Comparison of ENCODE assay signal across 1 cellular context in genomic region chr5:159132429-159133040, GRCh38.
TF ChIP-seq lines count a peak whose summit lies in the region.

No MANE protein-coding gene starts in this region.

TF ChIP-seq in K562, 482 proteins besides CTCF, POLR2A, EP300 and RAD21:
- TF ChIP-seq POLR2AphosphoS2 (IDR thresholded peaks at IDR 0.05; ENCODE audit: low read length) (no peak), SETDB1 (IDR thresholded peaks at IDR 0.05; ENCODE audit: low read length) (no peak), SRSF7 (optimal IDR thresholded peaks at IDR 0.05; ENCODE audit: low read depth, low read length) (no peak), ZNF133 (CRISPR knock-in tag; IDR thresholded peaks at IDR 0.05) (no peak), ZNF316 (IDR thresholded peaks at IDR 0.05) (peak; percentile 83), MAFG (tag; conservative IDR thresholded peaks at IDR 0.05) (peak; percentile 54), ARID1B (IDR thresholded peaks at IDR 0.05) (no peak), MAX (CRISPR knock-in tag; IDR thresholded peaks at IDR 0.05) (no peak), DACH1 (IDR thresholded peaks at IDR 0.05; ENCODE audit: partially characterized antibody) (no peak), EGR1 (conservative IDR thresholded peaks at IDR 0.05) (no peak), ARID3B (CRISPR knock-in tag; IDR thresholded peaks at IDR 0.05; ENCODE audit: borderline replicate concordance) (no peak), HDAC2 (IDR thresholded peaks at IDR 0.05) (no peak), NR1H2 (CRISPR knock-in tag; IDR thresholded peaks at IDR 0.05) (no peak), ZNF121 (CRISPR knock-in tag; conservative IDR thresholded peaks at IDR 0.05) (no peak), C11orf30 (IDR thresholded peaks at IDR 0.05; ENCODE audit: low read depth) (peak; percentile 75), MAFF (IDR thresholded peaks at IDR 0.05; ENCODE audit: low read length) (0 out of 2 replicates have a peak, but pooled peaks have one; percentile 29), SOX6 (IDR thresholded peaks at IDR 0.05) (no peak), RBM39 (optimal IDR thresholded peaks at IDR 0.05; ENCODE audit: low read depth, low read length) (no peak), CHD7 (IDR thresholded peaks at IDR 0.05; ENCODE audit: low read depth, low read length) (no peak), FOXK2 (conservative IDR thresholded peaks at IDR 0.05 in 1 of 2, IDR thresholded peaks at IDR 0.05 in 1 of 2; ENCODE audit: low read depth in 2 of 2) (no peak)
- TF ChIP-seq, protein P1, sequence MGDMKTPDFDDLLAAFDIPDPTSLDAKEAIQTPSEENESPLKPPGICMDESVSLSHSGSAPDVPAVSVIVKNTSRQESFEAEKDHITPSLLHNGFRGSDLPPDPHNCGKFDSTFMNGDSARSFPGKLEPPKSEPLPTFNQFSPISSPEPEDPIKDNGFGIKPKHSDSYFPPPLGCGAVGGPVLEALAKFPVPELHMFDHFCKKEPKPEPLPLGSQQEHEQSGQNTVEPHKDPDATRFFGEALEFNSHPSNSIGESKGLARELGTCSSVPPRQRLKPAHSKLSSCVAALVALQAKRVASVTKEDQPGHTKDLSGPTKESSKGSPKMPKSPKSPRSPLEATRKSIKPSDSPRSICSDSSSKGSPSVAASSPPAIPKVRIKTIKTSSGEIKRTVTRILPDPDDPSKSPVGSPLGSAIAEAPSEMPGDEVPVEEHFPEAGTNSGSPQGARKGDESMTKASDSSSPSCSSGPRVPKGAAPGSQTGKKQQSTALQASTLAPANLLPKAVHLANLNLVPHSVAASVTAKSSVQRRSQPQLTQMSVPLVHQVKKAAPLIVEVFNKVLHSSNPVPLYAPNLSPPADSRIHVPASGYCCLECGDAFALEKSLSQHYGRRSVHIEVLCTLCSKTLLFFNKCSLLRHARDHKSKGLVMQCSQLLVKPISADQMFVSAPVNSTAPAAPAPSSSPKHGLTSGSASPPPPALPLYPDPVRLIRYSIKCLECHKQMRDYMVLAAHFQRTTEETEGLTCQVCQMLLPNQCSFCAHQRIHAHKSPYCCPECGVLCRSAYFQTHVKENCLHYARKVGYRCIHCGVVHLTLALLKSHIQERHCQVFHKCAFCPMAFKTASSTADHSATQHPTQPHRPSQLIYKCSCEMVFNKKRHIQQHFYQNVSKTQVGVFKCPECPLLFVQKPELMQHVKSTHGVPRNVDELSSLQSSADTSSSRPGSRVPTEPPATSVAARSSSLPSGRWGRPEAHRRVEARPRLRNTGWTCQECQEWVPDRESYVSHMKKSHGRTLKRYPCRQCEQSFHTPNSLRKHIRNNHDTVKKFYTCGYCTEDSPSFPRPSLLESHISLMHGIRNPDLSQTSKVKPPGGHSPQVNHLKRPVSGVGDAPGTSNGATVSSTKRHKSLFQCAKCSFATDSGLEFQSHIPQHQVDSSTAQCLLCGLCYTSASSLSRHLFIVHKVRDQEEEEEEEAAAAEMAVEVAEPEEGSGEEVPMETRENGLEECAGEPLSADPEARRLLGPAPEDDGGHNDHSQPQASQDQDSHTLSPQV (IDR thresholded peaks at IDR 0.05): no peak
TF ChIP-seq in K562: peak in this region for 4.
